Comparison of ENCODE assay signal across 19 cellular contexts in genomic region chr18:37251679-37252078, GRCh38.
DNase-seq lines count a peak whose midpoint lies in the region; ATAC-seq and TF ChIP-seq lines count a peak whose summit lies in the region.
"Had no signal": no experiment of that assay in that cellular context is flagged by ENCODE, and none has a peak within 500 bp of the region (broad histone marks: within the 10 kb centered on the region; RNA-seq: fewer than 3 reads in every experiment).

No MANE protein-coding gene starts in this region.

- no peak overlapping the region for H3K4me3 ChIP-seq in epithelial cell of esophagus (ENCODE audit: low read length)
- H3K4me3 ChIP-seq: colonic mucosa, heart right ventricle, K562 had no signal

- H3K4me1 Mint-ChIP-seq in chondrocyte (ENCODE audit: low read depth): peaks cover 10% of the 10 kb centered on the region
- H3K4me1 Mint-ChIP-seq: activated naive CD8-positive, alpha-beta T cell treated with anti-CD3 and anti-CD28 coated beads, Interleukin-2, amount 10 ng/mL, durations not matched to agents 7 days and 5 days had no signal

- TF ChIP-seq POLR2A in GM18505 (IDR thresholded peaks at IDR 0.05; ENCODE audit: borderline replicate concordance, extremely low read depth, insufficient read depth, insufficient read length): no peak

- ATAC-seq in GM18505 (IDR thresholded peaks at IDR 0.05; ENCODE audit: unreplicated experiment) (no peak), GM18868 (IDR thresholded peaks at IDR 0.05; ENCODE audit: unreplicated experiment) (no peak)
- ATAC-seq: activated CD4-positive, alpha-beta T cell treated with anti-CD3 and anti-CD28 coated beads for 36 hours; heart right ventricle; K562 had no signal

- no peak overlapping the region for H3K27ac Mint-ChIP-seq in chondrocyte (ENCODE audit: unreplicated experiment)
- H3K27ac Mint-ChIP-seq: activated CD4-positive, alpha-beta T cell treated with anti-CD3 and anti-CD28 coated beads for 36 hours; activated naive CD8-positive, alpha-beta T cell treated with anti-CD3 and anti-CD28 coated beads, Interleukin-2, amount 10 ng/mL, durations not matched to agents 7 days and 5 days had no signal

- no peak for TF ChIP-seq CTCF in epithelial cell of esophagus (IDR thresholded peaks at IDR 0.05; ENCODE audit: insufficient read depth, low read depth, low read length, missing control alignments)
- no peak for TF ChIP-seq CTCF in chondrocyte (IDR thresholded peaks at IDR 0.05)

- no peaks in the 10 kb centered on the region for H3K36me3 Mint-ChIP-seq in chondrocyte (ENCODE audit: low read depth)
- H3K36me3 Mint-ChIP-seq: activated naive CD8-positive, alpha-beta T cell treated with anti-CD3 and anti-CD28 coated beads, Interleukin-2, amount 10 ng/mL, durations not matched to agents 7 days and 5 days had no signal

- peaks cover 33% of the 10 kb centered on the region for H3K27me3 Mint-ChIP-seq in chondrocyte (ENCODE audit: low read depth)

- H3K9me3 Mint-ChIP-seq in chondrocyte (ENCODE audit: low read depth): no peaks in the 10 kb centered on the region
- H3K9me3 Mint-ChIP-seq: activated naive CD8-positive, alpha-beta T cell treated with anti-CD3 and anti-CD28 coated beads, Interleukin-2, amount 10 ng/mL, durations not matched to agents 7 days and 5 days had no signal

- H3K4me3 Mint-ChIP-seq in chondrocyte (ENCODE audit: unreplicated experiment): no peak overlapping the region
- H3K4me3 Mint-ChIP-seq: activated CD4-positive, alpha-beta T cell treated with anti-CD3 and anti-CD28 coated beads for 36 hours; activated naive CD8-positive, alpha-beta T cell treated with anti-CD3 and anti-CD28 coated beads, Interleukin-2, amount 10 ng/mL, durations not matched to agents 7 days and 5 days had no signal

- peak; percentile 1 for DNase-seq in NCI-H2196 (lab: John Stamatoyannopoulos, UW; ENCODE audit: unreplicated experiment)
- no peak for DNase-seq in NCI-H2196 treated with DMSO at 0.1 percent for 48 hours (lab: John Stamatoyannopoulos, UW; ENCODE audit: unreplicated experiment)
- peak; percentile 12 for DNase-seq in M059J (ENCODE audit: low read depth)
- peak; percentile 59 for DNase-seq in epithelial cell of esophagus (ENCODE audit: low read depth)
- DNase-seq in renal cortical epithelial cell (ENCODE audit: low read depth): peak; percentile 23
- no peak for DNase-seq in chondrocyte (ENCODE audit: low spot score)
- DNase-seq: activated CD4-positive, alpha-beta T cell treated with anti-CD3 and anti-CD28 coated beads for 36 hours; activated naive CD8-positive, alpha-beta T cell treated with anti-CD3 and anti-CD28 coated beads, Interleukin-2, amount 10 ng/mL, durations not matched to agents 7 days and 5 days; colonic mucosa; COR-L47; heart right ventricle; NCI-H1048; NCI-H2081 treated with DMSO at 0.1 percent for 48 hours; NCI-H526 treated with DMSO at 0.1 percent for 48 hours; retina; SHP77 treated with DMSO at 0.1 percent for 48 hours had no signal

Comparison
In these comparisons a context has a peak if more than half of its experiments do, and no peak if none do; other contexts are left out.
1. DNase-seq: peak in NCI-H2196 (single experiment), M059J (single experiment), epithelial cell of esophagus (single experiment) and renal cortical epithelial cell (single experiment); none in NCI-H2196 treated with DMSO at 0.1 percent for 48 hours (single experiment) and chondrocyte (single experiment).